In genomic region chr19:39356073-39356472, GRCh38 we compare ENCODE assay signal across 1 cellular context.
TF ChIP-seq lines count a peak whose summit lies in the region.

No MANE protein-coding gene starts in this region.

TF ChIP-seq in K562, 482 proteins besides CTCF, POLR2A, EP300 and RAD21:
- TF ChIP-seq ZNF592 (IDR thresholded peaks at IDR 0.05) (0 out of 2 replicates have a peak, but pooled peaks have one; percentile 9), ZNF316 (IDR thresholded peaks at IDR 0.05) (peak; percentile 48), ESRRA (IDR thresholded peaks at IDR 0.05; ENCODE audit: borderline replicate concordance, low read depth) (peak; percentile 15; the same call in 1 of the 2 replicates), SMARCA4 (IDR thresholded peaks at IDR 0.05) (0 out of 2 replicates have a peak, but pooled peaks have one; percentile 24), MECOM (CRISPR knock-in tag; IDR thresholded peaks at IDR 0.05) (no peak), MAFG (tag; conservative IDR thresholded peaks at IDR 0.05) (0 out of 2 replicates have a peak, but pooled peaks have one; percentile 20), PPARD (CRISPR knock-in tag; IDR thresholded peaks at IDR 0.05) (no peak), ARID1B (IDR thresholded peaks at IDR 0.05) (peak; percentile 25; the same call in 1 of the 2 replicates), NFIC (IDR thresholded peaks at IDR 0.05) (no peak), SMARCB1 (IDR thresholded peaks at IDR 0.05; ENCODE audit: insufficient read length, low read depth) (no peak), C11orf30 (IDR thresholded peaks at IDR 0.05; ENCODE audit: low read depth) (peak; percentile 49), ZNF324 (CRISPR knock-in tag; IDR thresholded peaks at IDR 0.05) (no peak), GATA2 (CRISPR knock-in tag; IDR thresholded peaks at IDR 0.05) (0 out of 2 replicates have a peak, but pooled peaks have one; percentile 18), NFE2 (IDR thresholded peaks at IDR 0.05; ENCODE audit: low read depth) (peak; percentile 75), MAFF (IDR thresholded peaks at IDR 0.05; ENCODE audit: low read length) (peak; percentile 48; the same call in 1 of the 2 replicates)
